1 cellular context compared by ENCODE assay signal in the genomic region with DNA sequence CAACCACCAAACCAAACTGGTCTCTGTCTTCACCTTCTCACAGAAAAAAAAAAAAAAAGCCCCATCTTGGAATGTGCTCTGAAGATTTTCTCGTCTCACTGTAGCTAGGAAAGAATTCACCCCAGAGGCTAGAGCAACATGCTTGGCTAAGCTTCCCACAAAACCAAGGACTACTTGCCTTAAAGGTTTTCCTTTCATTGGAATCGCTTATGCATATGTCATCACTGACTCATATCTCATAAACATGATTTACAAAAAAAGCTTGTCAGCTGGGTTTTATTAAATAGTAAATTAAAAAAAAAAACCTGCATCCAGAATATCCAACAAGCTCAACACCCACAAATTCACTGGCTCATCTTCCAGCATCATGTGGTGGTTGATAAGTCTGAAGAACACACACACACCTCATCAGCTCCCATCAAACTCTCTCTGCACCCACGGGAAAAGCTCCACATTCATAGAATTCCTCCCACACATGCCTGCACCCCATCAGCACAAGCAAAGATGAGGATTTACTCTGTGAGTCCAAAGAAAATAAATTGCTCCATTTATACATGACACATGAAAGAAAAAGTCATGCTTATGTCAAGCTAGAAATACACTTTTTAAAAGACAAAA.
TF ChIP-seq lines count a peak whose summit lies in the region.

No MANE protein-coding gene starts in this region.

TF ChIP-seq in K562, 482 proteins besides CTCF, POLR2A, EP300 and RAD21 (continued from another document):
- TF ChIP-seq CUX1 (CRISPR knock-in tag; IDR thresholded peaks at IDR 0.05), result no peak
TF ChIP-seq in K562: peak in this region for 1.
